In genomic region chrX:36357855-36358254, GRCh38 we compare ENCODE assay signal across 23 cellular contexts.
A peak's percentile ranks its signal among the peaks of the same experiment; 100 is the strongest.
DNase-seq lines count a peak whose midpoint lies in the region; TF ChIP-seq lines count a peak whose summit lies in the region.
"Had no signal": no experiment of that assay in that cellular context is flagged by ENCODE, and none has a peak within 500 bp of the region (broad histone marks: within the 10 kb centered on the region; RNA-seq: fewer than 3 reads in every experiment).

No MANE protein-coding gene starts in this region.

- intact Hi-C loops in left ventricle myocardium inferior (cut with micrococcal nuclease): no loop called here

- H3K27ac ChIP-seq in cardiac muscle cell (peak overlapping the region; percentile 58), left ventricle myocardium inferior (replicated peaks) (no peak overlapping the region), WERI-Rb-1 (0 out of 2 replicates have a peak overlapping the region, but pooled peaks have one; percentile 2)
- H3K27ac ChIP-seq: A549; BLaER1 treated with 17β-estradiol and CSF1 and Interleukin-3, amounts not matched to agents 10 nM and 100 nM; GM23248 had no signal

- H3K4me3 ChIP-seq in cardiac muscle cell: no peak overlapping the region
- H3K4me3 ChIP-seq in left ventricle myocardium inferior: no peak overlapping the region
- no peak overlapping the region for H3K4me3 ChIP-seq in WERI-Rb-1 (ENCODE audit: low read depth, low read length)
- H3K4me3 ChIP-seq: A549; BLaER1 treated with 17β-estradiol and CSF1 and Interleukin-3, amounts not matched to agents 10 nM and 100 nM; GM12878; GM23248 had no signal

- no peaks in the 10 kb centered on the region for H3K9me3 ChIP-seq in cardiac muscle cell (ENCODE audit: low read depth)
- peaks cover 15% of the 10 kb centered on the region for H3K9me3 ChIP-seq in left ventricle myocardium inferior (replicated peaks)
- peaks cover 3% of the 10 kb centered on the region for H3K9me3 ChIP-seq in WERI-Rb-1 (ENCODE audit: severe bottlenecking)
- H3K9me3 ChIP-seq: A549, BE2C had no signal

- TF ChIP-seq CTCF in cardiac muscle cell (IDR thresholded peaks at IDR 0.05; ENCODE audit: low read depth, low read length) (no peak), left ventricle myocardium inferior (IDR thresholded peaks at IDR 0.05; ENCODE audit: borderline replicate concordance) (no peak), WERI-Rb-1 (IDR thresholded peaks at IDR 0.05; ENCODE audit: low read depth, low read length) (no peak)

- H3K36me3 ChIP-seq in cardiac muscle cell (no peaks in the 10 kb centered on the region), left ventricle myocardium inferior (no peaks in the 10 kb centered on the region), WERI-Rb-1 (no peaks in the 10 kb centered on the region)
- H3K36me3 ChIP-seq: BE2C; BLaER1 treated with 17β-estradiol and CSF1 and Interleukin-3, amounts not matched to agents 10 nM and 100 nM had no signal

- H3K4me1 ChIP-seq in cardiac muscle cell (ENCODE audit: low read depth) (peaks cover 8% of the 10 kb centered on the region), left ventricle myocardium inferior (no peaks in the 10 kb centered on the region)
- H3K4me1 ChIP-seq: A549; BE2C; BLaER1 treated with 17β-estradiol and CSF1 and Interleukin-3, amounts not matched to agents 10 nM and 100 nM had no signal

- DNase-seq in cardiac muscle cell (ENCODE audit: low read depth in 1 of 2, low spot score in 1 of 2): peak in 1 of 2 donors; percentile 10
- DNase-seq in left ventricle myocardium inferior: no peak
- DNase-seq in SK-N-DZ (ENCODE audit: low spot score): peak; percentile 92
- no peak for DNase-seq in WERI-Rb-1
- DNase-seq in amygdala (lab: John Stamatoyannopoulos, UW): no peak
- DNase-seq in NCI-H1417 treated with DMSO at 0.1 percent for 48 hours (lab: John Stamatoyannopoulos, UW): no peak
- DNase-seq in occipital lobe (lab: John Stamatoyannopoulos, UW): no peak
- DNase-seq: 8988T; ACHN; AML-193; BE2C; CD4-positive, alpha-beta T cell; CD8-positive, alpha-beta memory T cell; DMS 273 treated with DMSO at 0.1 percent for 48 hours; DMS79; EL; GDM1; GM23248; H7; HCEC 1CT had no signal

- H3K27me3 ChIP-seq in cardiac muscle cell (no peaks in the 10 kb centered on the region), left ventricle myocardium inferior (ENCODE audit: low read depth) (no peaks in the 10 kb centered on the region), WERI-Rb-1 (ENCODE audit: insufficient read depth, low read depth, severe bottlenecking) (no peaks in the 10 kb centered on the region)
- H3K27me3 ChIP-seq: BE2C had no signal
